8 cellular contexts compared by ENCODE assay signal in genomic region chr1:181112071-181112929, GRCh38. TPM values are rescaled to one million over a fixed set of nuclear protein-coding genes. Genes with fewer than 3 reads are reported as not detected.
A peak's percentile ranks its signal among the peaks of the same experiment; 100 is the strongest.
DNase-seq lines count a peak whose midpoint lies in the region; ATAC-seq and TF ChIP-seq lines count a peak whose summit lies in the region.

No MANE protein-coding gene starts in this region.

- H3K36me3 ChIP-seq in SK-N-SH (replicated peaks in 1 of 2; ENCODE audit: control insufficient read depth in 1 of 2, insufficient read depth in 2 of 2, low read length in 1 of 2) (no peaks in the 10 kb centered on the region), left ventricle myocardium inferior (no peaks in the 10 kb centered on the region), Karpas-422 (ENCODE audit: insufficient read depth, low read length) (no peaks in the 10 kb centered on the region)

- H4K20me1 ChIP-seq in SK-N-SH (ENCODE audit: insufficient read depth): no peaks in the 10 kb centered on the region
- no peaks in the 10 kb centered on the region for H4K20me1 ChIP-seq in Karpas-422 (ENCODE audit: insufficient read depth, low read depth, low read length)

- H3K27ac Mint-ChIP-seq in stimulated activated naive B cell treated with anti-CD40 and anti-IgM and Interleukin-4, amounts not matched to agents 10 μg/mL and 1 μg/mL and 100 μg/mL, for 72 hours: peak overlapping the region; percentile 26

- H2AFZ ChIP-seq in SK-N-SH (ENCODE audit: low read depth): no peak overlapping the region
- H2AFZ ChIP-seq in Karpas-422 (ENCODE audit: low read length): no peak overlapping the region

- H3K36me3 Mint-ChIP-seq in stimulated activated naive B cell treated with anti-CD40 and anti-IgM and Interleukin-4, amounts not matched to agents 10 μg/mL and 1 μg/mL and 100 μg/mL, for 72 hours: no peaks in the 10 kb centered on the region

- H3F3A ChIP-seq in SK-N-SH (replicated peaks; ENCODE audit: insufficient read depth): peaks cover 14% of the 10 kb centered on the region

- peaks cover 13 to 29% of the 10 kb centered on the region in 2 experiments; a peak in 3 of 4 replicates for H3K4me1 ChIP-seq in SK-N-SH (ENCODE audit: control insufficient read depth in 1 of 2, insufficient read depth in 2 of 2, low read depth in 1 of 2, low read length in 1 of 2)
- H3K4me1 ChIP-seq in left ventricle myocardium inferior: peaks cover 44% of the 10 kb centered on the region
- peaks cover 21% of the 10 kb centered on the region for H3K4me1 ChIP-seq in Karpas-422 (ENCODE audit: low read length)

- no peak for TF ChIP-seq CTCF in SK-N-SH (IDR thresholded peaks at IDR 0.05)
- no peak for TF ChIP-seq CTCF in left ventricle myocardium inferior (IDR thresholded peaks at IDR 0.05; ENCODE audit: borderline replicate concordance)

- H3K9me3 ChIP-seq in SK-N-SH: no peaks in the 10 kb centered on the region
- no peaks in the 10 kb centered on the region for H3K9me3 ChIP-seq in left ventricle myocardium inferior (replicated peaks)
- no peaks in the 10 kb centered on the region for H3K9me3 ChIP-seq in Karpas-422 (ENCODE audit: low read length)

- TF ChIP-seq EP300 in SK-N-SH (IDR thresholded peaks at IDR 0.05; ENCODE audit: borderline replicate concordance in 1 of 2, low read depth in 1 of 2, low read length in 1 of 2): peak in 1 of 2 experiments; percentile 82; a peak in 1 of 4 replicates

- ATAC-seq in stimulated activated naive B cell treated with anti-CD40 and anti-IgM and Interleukin-4, amounts not matched to agents 10 μg/mL and 1 μg/mL and 100 μg/mL, for 72 hours (replicated peaks): no peak
- ATAC-seq in GM19351 (IDR thresholded peaks at IDR 0.05; ENCODE audit: unreplicated experiment): no peak

- no peaks in the 10 kb centered on the region for H3K27me3 Mint-ChIP-seq in stimulated activated naive B cell treated with anti-CD40 and anti-IgM and Interleukin-4, amounts not matched to agents 10 μg/mL and 1 μg/mL and 100 μg/mL, for 72 hours

- DNase-seq in HPDE6-E6E7 (ENCODE audit: extremely low spot score) (peak; percentile 94), SK-N-SH (no peak), left ventricle myocardium inferior (peak; percentile 67), COR-L47 (lab: John Stamatoyannopoulos, UW) (no peak), GDM1 (lab: John Stamatoyannopoulos, UW) (no peak), Karpas-422 (no peak)
- no peak for DNase-seq in stimulated activated naive B cell treated with anti-CD40 and anti-IgM and Interleukin-4, amounts not matched to agents 10 μg/mL and 1 μg/mL and 100 μg/mL, for 72 hours

- TF ChIP-seq RAD21 in SK-N-SH (IDR thresholded peaks at IDR 0.05; ENCODE audit: low read length): no peak

- H3K79me2 ChIP-seq in SK-N-SH (ENCODE audit: insufficient read depth) (no peaks in the 10 kb centered on the region), Karpas-422 (ENCODE audit: low read length) (no peaks in the 10 kb centered on the region)

- intact Hi-C loops in left ventricle myocardium inferior (cut with micrococcal nuclease): no loop called here

- H3K4me3 ChIP-seq in SK-N-SH (ENCODE audit: low read depth in 2 of 2, low read length in 1 of 2): no peak overlapping the region
- no peak overlapping the region for H3K4me3 ChIP-seq in left ventricle myocardium inferior
- H3K4me3 ChIP-seq in Karpas-422 (ENCODE audit: low read length): no peak overlapping the region

- CTCF ChIA-PET in SK-N-SH (lab: Yijun Ruan, JAX): interaction anchor here (1.4 to 18.5 kb wide), 3 partner anchors 23 to 230 kb away, joined by 4 to 143 read pairs (median 5); no protein-coding TSS in a partner anchor

- peak overlapping the region; percentile 34; the same call in 1 of the 2 replicates for H3K9ac ChIP-seq in SK-N-SH
- H3K9ac ChIP-seq in Karpas-422 (ENCODE audit: low read length): no peak overlapping the region

- H3K27me3 ChIP-seq in SK-N-SH (ENCODE audit: insufficient read depth): no peaks in the 10 kb centered on the region
- H3K27me3 ChIP-seq in left ventricle myocardium inferior (ENCODE audit: low read depth): no peaks in the 10 kb centered on the region
- no peaks in the 10 kb centered on the region for H3K27me3 ChIP-seq in Karpas-422 (ENCODE audit: low read length)

- H3K4me1 Mint-ChIP-seq in stimulated activated naive B cell treated with anti-CD40 and anti-IgM and Interleukin-4, amounts not matched to agents 10 μg/mL and 1 μg/mL and 100 μg/mL, for 72 hours: peaks cover 29 to 57% of the 10 kb centered on the region in 2 donors

- POLR2A ChIA-PET in SK-N-SH (lab: Yijun Ruan, JAX): interaction anchor here (0.9 to 1.5 kb wide), 3 partner anchors 16 to 24 kb away, joined by 3 to 4 read pairs (median 3); partner anchors contain the start of gene IER5

- H3K27ac ChIP-seq in SK-N-SH (ENCODE audit: low read depth in 2 of 2, low read length in 1 of 2): peak overlapping the region; percentile 75 to 85; a peak in 3 of 4 replicates
- peak overlapping the region; percentile 73 for H3K27ac ChIP-seq in left ventricle myocardium inferior (replicated peaks)
- H3K27ac ChIP-seq in Karpas-422 (ENCODE audit: low read length): no peak overlapping the region

- H3K9me3 Mint-ChIP-seq in stimulated activated naive B cell treated with anti-CD40 and anti-IgM and Interleukin-4, amounts not matched to agents 10 μg/mL and 1 μg/mL and 100 μg/mL, for 72 hours: no peaks in the 10 kb centered on the region

- H3K9me2 ChIP-seq in SK-N-SH (no peaks in the 10 kb centered on the region), Karpas-422 (replicated peaks; ENCODE audit: insufficient read depth, low read length) (no peaks in the 10 kb centered on the region)

- WGBS in SK-N-SH (ENCODE audit: low lambda C conversion rate): 46% methylated on average over 10 of the region's 10 CpGs

- H3K4me3 Mint-ChIP-seq in stimulated activated naive B cell treated with anti-CD40 and anti-IgM and Interleukin-4, amounts not matched to agents 10 μg/mL and 1 μg/mL and 100 μg/mL, for 72 hours: peak overlapping the region in 1 of 2 donors; percentile 40

- H3K4me2 ChIP-seq in SK-N-SH (peak overlapping the region; percentile 38), Karpas-422 (ENCODE audit: low read depth, low read length, poor library complexity, severe bottlenecking) (no peak overlapping the region)

TF ChIP-seq in SK-N-SH, 30 proteins besides CTCF, POLR2A, EP300 and RAD21 (continues in another document):
- TF ChIP-seq EZH2phosphoT487 (IDR thresholded peaks at IDR 0.05; ENCODE audit: borderline replicate concordance, low read depth) (no peak), FOSL2 (IDR thresholded peaks at IDR 0.05; ENCODE audit: borderline replicate concordance, low read depth) (peak; percentile 97), CHD2 (IDR thresholded peaks at IDR 0.05; ENCODE audit: low read length, partially characterized antibody) (no peak), ELF1 (IDR thresholded peaks at IDR 0.05) (peak; percentile 33; the same call in 1 of the 2 replicates), POLR2AphosphoS5 (IDR thresholded peaks at IDR 0.05; ENCODE audit: low read depth, low read length) (peak; percentile 68; the same call in 1 of the 2 replicates), JUND (IDR thresholded peaks at IDR 0.05) (peak; percentile 93), NFIC (IDR thresholded peaks at IDR 0.05; ENCODE audit: borderline replicate concordance) (peak; percentile 93), FOXM1 (IDR thresholded peaks at IDR 0.05; ENCODE audit: low read depth) (no peak), SIN3A (IDR thresholded peaks at IDR 0.05; ENCODE audit: borderline replicate concordance, low read depth, low read length) (peak; percentile 82; the same call in 1 of the 2 replicates), YY1 (IDR thresholded peaks at IDR 0.05; ENCODE audit: low read depth) (no peak), TEAD4 (IDR thresholded peaks at IDR 0.05; ENCODE audit: borderline replicate concordance, insufficient read depth) (peak; percentile 56; the same call in 1 of the 2 replicates), TAF1 (IDR thresholded peaks at IDR 0.05; ENCODE audit: borderline replicate concordance, low read depth, low read length) (peak; percentile 27; the same call in 1 of the 2 replicates), RXRA (IDR thresholded peaks at IDR 0.05; ENCODE audit: borderline replicate concordance, low read depth) (peak; percentile 97), TCF12 (IDR thresholded peaks at IDR 0.05) (peak; percentile 95), RCOR1 (IDR thresholded peaks at IDR 0.05; ENCODE audit: low read length) (no peak), NRF1 (IDR thresholded peaks at IDR 0.05; ENCODE audit: low read depth, low read length) (no peak), FOXJ3 (CRISPR knock-in tag; IDR thresholded peaks at IDR 0.05) (no peak)
- TF ChIP-seq, protein P1, sequence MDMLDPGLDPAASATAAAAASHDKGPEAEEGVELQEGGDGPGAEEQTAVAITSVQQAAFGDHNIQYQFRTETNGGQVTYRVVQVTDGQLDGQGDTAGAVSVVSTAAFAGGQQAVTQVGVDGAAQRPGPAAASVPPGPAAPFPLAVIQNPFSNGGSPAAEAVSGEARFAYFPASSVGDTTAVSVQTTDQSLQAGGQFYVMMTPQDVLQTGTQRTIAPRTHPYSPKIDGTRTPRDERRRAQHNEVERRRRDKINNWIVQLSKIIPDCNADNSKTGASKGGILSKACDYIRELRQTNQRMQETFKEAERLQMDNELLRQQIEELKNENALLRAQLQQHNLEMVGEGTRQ (IDR thresholded peaks at IDR 0.05; ENCODE audit: borderline replicate concordance, low read depth, low read length): no peak
- TF ChIP-seq, protein P2, sequence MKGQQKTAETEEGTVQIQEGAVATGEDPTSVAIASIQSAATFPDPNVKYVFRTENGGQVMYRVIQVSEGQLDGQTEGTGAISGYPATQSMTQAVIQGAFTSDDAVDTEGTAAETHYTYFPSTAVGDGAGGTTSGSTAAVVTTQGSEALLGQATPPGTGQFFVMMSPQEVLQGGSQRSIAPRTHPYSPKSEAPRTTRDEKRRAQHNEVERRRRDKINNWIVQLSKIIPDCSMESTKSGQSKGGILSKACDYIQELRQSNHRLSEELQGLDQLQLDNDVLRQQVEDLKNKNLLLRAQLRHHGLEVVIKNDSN (IDR thresholded peaks at IDR 0.05; ENCODE audit: borderline replicate concordance, low read depth): no peak
- TF ChIP-seq, protein P3, sequence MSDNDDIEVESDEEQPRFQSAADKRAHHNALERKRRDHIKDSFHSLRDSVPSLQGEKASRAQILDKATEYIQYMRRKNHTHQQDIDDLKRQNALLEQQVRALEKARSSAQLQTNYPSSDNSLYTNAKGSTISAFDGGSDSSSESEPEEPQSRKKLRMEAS (IDR thresholded peaks at IDR 0.05; ENCODE audit: low read depth): peak; percentile 86

RNA-seq across cellular contexts. Expression of gene IER5, which starts 23.8 kb away (rescaled TPM):
- polyA plus RNA-seq in SK-N-SH (2012; rRNA removed): 46.2 and 52.9 TPM in 2 replicates
- polyA plus RNA-seq in SK-N-SH (2012; cell fraction: cytosol; rRNA removed): 33.8 and 39.1 TPM in 2 replicates
- 64.9 and 69.1 TPM in 2 replicates for polyA plus RNA-seq in SK-N-SH (2012; cell fraction: nucleus; rRNA removed)
- 22.1 TPM for total RNA-seq in left ventricle myocardium inferior
- 5.3 and 9.9 TPM in 2 replicates for total RNA-seq in Karpas-422 (2014; rRNA removed; shearing (Covaris generic); ENCODE audit: low replicate concordance)

Comparison
In these comparisons a context has a peak if more than half of its experiments do, and no peak if none do; other contexts are left out.
1. DNase-seq: peak in HPDE6-E6E7 (single experiment) and left ventricle myocardium inferior (single experiment); none in SK-N-SH (single experiment), stimulated activated naive B cell treated with anti-CD40 and anti-IgM and Interleukin-4, amounts not matched to agents 10 μg/mL and 1 μg/mL and 100 μg/mL, for 72 hours (single experiment), COR-L47 (single experiment), GDM1 (single experiment) and Karpas-422 (single experiment).